Comparison of ENCODE assay signal across 8 cellular contexts in the genomic region with DNA sequence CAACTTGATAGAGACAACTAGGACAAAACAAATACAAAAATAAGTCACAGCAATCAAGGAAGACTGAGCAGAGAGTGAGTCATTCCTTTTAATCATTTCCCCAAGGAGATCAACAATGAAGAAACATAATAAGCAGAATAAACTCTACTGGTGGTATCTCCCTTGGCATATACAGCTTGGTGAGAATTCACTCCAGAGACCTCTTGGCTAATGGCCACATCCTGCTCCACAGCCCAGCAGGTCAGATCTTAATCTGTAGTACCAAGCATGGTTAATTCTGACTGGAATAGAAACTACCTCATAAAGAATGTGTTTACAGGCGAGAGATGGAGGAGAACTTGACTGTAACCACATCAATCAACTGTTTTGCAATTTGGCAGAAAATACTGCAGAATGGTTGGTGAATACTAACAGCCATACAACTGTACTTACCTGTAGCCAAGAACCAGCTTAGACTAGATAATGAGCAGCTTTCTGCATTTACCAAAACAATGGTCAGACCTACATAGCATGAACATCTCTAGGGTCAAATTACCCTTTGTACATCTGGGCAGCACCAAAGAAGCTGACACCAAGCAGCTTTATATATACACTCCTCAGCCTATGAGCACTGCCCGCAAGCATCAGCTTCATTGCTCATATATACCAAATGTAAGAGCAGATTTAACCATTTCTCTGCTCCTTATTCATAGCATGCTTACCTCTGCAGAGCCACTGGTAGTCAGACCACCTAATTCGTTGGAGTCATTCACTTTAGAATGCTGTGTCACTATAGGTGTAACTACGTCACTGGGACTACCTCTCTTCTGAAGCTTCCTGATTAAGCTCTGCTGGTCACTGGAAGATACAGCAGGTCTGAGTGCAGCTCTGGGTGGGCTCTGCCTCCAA. TPM values are rescaled to one million over a fixed set of nuclear protein-coding genes. Genes with fewer than 3 reads are reported as not detected.
DNase-seq lines count a peak whose midpoint lies in the region; ATAC-seq and TF ChIP-seq lines count a peak whose summit lies in the region.

No MANE protein-coding gene starts in this region.

- H3K27me3 Mint-ChIP-seq in Calu3 (ENCODE audit: unreplicated experiment) = no peaks in the 10 kb centered on the region

- no TSS peak for BruUV-seq in Calu3 (replicated peaks; lab: Mats Ljungman, UMichigan)

- H3K4me1 Mint-ChIP-seq in Calu3 (ENCODE audit: low read depth, unreplicated experiment) = peaks cover 23% of the 10 kb centered on the region

- H3K9me3 Mint-ChIP-seq in Calu3 (ENCODE audit: low read depth, unreplicated experiment) = no peaks in the 10 kb centered on the region

- ATAC-seq in GM21381 (IDR thresholded peaks at IDR 0.05; ENCODE audit: unreplicated experiment) = peak; percentile 47

- no peak for TF ChIP-seq CTCF in Calu3 (IDR thresholded peaks at IDR 0.05; ENCODE audit: unreplicated experiment)

- intact Hi-C loops in Calu3 (cut with micrococcal nuclease; ENCODE audit: unreplicated experiment) = loop anchor here (5.0 kb wide), 2 partner anchors 36 to 39 kb away; no protein-coding TSS in a partner anchor

- peak; percentile 69 for DNase-seq in Calu3
- DNase-seq in NCI-H226 = peak; percentile 72
- DNase-seq in activated effector memory CD4-positive, alpha-beta T cell treated with Interleukin-2 at 50 U/mL for 16 hours = peak; percentile 54
- DNase-seq in hepatic stellate cell (ENCODE audit: low spot score) = peak; percentile 72
- DNase-seq in ureter (ENCODE audit: low spot score) = peak; percentile 46
- no peak for DNase-seq in Ammon's horn (ENCODE audit: low spot score)
- no peak for DNase-seq in NCI-H82 (lab: John Stamatoyannopoulos, UW)

- CTCF ChIA-PET in Calu3 (lab: Charles Lee) = interaction anchor here (0.5 to 1.4 kb wide), 7 partner anchors 10 to 77 kb away, joined by 3 to 5 read pairs (median 3); no protein-coding TSS in a partner anchor

- H3K27ac Mint-ChIP-seq in Calu3 (ENCODE audit: unreplicated experiment) = peak overlapping the region; percentile 35

- H3K4me3 Mint-ChIP-seq in Calu3 (ENCODE audit: low read depth, unreplicated experiment) = no peak overlapping the region

- peaks cover 4% of the 10 kb centered on the region for H3K36me3 Mint-ChIP-seq in Calu3 (ENCODE audit: insufficient read depth, unreplicated experiment)

RNA-seq across cellular contexts. Expression of a gene that starts 51.0 kb away (rescaled TPM):
- total RNA-seq in Calu3 (2022) (72.0 and 72.6 TPM in 2 replicates), ureter (74.6 TPM)

RNA-seq across cellular contexts. Expression of a gene that starts 51.4 kb away (rescaled TPM):
- total RNA-seq in Calu3 (2022) = 36.0 and 38.0 TPM in 2 replicates
- total RNA-seq in ureter = 27.1 TPM

Comparison
In these comparisons a context has a peak if more than half of its experiments do, and no peak if none do; other contexts are left out.
1. DNase-seq: peak in Calu3 (single experiment), NCI-H226 (single experiment), activated effector memory CD4-positive, alpha-beta T cell treated with Interleukin-2 at 50 U/mL for 16 hours (single experiment), hepatic stellate cell (single experiment) and ureter (single experiment); none in Ammon's horn (single experiment) and NCI-H82 (single experiment).